ENCODE assay signal across 1 cellular context in genomic region chr2:218395826-218396687, GRCh38.
TF ChIP-seq lines count a peak whose summit lies in the region.

No MANE protein-coding gene starts in this region.

TF ChIP-seq in HepG2, 621 proteins besides CTCF, POLR2A, EP300 and RAD21 (continued from another document and continues in another):
- TF ChIP-seq, protein P1, sequence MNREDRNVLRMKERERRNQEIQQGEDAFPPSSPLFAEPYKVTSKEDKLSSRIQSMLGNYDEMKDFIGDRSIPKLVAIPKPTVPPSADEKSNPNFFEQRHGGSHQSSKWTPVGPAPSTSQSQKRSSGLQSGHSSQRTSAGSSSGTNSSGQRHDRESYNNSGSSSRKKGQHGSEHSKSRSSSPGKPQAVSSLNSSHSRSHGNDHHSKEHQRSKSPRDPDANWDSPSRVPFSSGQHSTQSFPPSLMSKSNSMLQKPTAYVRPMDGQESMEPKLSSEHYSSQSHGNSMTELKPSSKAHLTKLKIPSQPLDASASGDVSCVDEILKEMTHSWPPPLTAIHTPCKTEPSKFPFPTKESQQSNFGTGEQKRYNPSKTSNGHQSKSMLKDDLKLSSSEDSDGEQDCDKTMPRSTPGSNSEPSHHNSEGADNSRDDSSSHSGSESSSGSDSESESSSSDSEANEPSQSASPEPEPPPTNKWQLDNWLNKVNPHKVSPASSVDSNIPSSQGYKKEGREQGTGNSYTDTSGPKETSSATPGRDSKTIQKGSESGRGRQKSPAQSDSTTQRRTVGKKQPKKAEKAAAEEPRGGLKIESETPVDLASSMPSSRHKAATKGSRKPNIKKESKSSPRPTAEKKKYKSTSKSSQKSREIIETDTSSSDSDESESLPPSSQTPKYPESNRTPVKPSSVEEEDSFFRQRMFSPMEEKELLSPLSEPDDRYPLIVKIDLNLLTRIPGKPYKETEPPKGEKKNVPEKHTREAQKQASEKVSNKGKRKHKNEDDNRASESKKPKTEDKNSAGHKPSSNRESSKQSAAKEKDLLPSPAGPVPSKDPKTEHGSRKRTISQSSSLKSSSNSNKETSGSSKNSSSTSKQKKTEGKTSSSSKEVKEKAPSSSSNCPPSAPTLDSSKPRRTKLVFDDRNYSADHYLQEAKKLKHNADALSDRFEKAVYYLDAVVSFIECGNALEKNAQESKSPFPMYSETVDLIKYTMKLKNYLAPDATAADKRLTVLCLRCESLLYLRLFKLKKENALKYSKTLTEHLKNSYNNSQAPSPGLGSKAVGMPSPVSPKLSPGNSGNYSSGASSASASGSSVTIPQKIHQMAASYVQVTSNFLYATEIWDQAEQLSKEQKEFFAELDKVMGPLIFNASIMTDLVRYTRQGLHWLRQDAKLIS (CRISPR knock-in tag; IDR thresholded peaks at IDR 0.05) = no peak
- TF ChIP-seq ZNF605 (CRISPR knock-in tag; IDR thresholded peaks at IDR 0.05) (peak; percentile 93), SATB2 (CRISPR knock-in tag; IDR thresholded peaks at IDR 0.05) (peak; percentile 88; the same call in 1 of the 2 replicates), TRIM24 (CRISPR knock-in tag; IDR thresholded peaks at IDR 0.05) (no peak), ZNF713 (CRISPR knock-in tag; IDR thresholded peaks at IDR 0.05) (no peak), ZNF768 (CRISPR knock-in tag; IDR thresholded peaks at IDR 0.05) (peak; percentile 53), JARID2 (CRISPR knock-in tag; IDR thresholded peaks at IDR 0.05; ENCODE audit: insufficient replicate concordance) (no peak), HMG20A (CRISPR knock-in tag; IDR thresholded peaks at IDR 0.05; ENCODE audit: borderline replicate concordance) (peak; percentile 63; the same call in 1 of the 2 replicates), POLR2G (IDR thresholded peaks at IDR 0.05; ENCODE audit: low read depth, low read length) (peak; percentile 83), GATAD1 (CRISPR knock-in tag; IDR thresholded peaks at IDR 0.05) (peak; percentile 83), RBAK (CRISPR knock-in tag; IDR thresholded peaks at IDR 0.05) (peak; percentile 63), CHD2 (IDR thresholded peaks at IDR 0.05; ENCODE audit: low read depth, low read length) (0 out of 2 replicates have a peak, but pooled peaks have one; percentile 23), PAX8 (CRISPR knock-in tag; IDR thresholded peaks at IDR 0.05; ENCODE audit: borderline replicate concordance) (peak; percentile 53; the same call in 1 of the 2 replicates), ZNF563 (CRISPR knock-in tag; IDR thresholded peaks at IDR 0.05) (peak; percentile 76), ZNF251 (CRISPR knock-in tag; IDR thresholded peaks at IDR 0.05) (no peak), ARNT2 (CRISPR knock-in tag; IDR thresholded peaks at IDR 0.05; ENCODE audit: low read depth) (no peak; the same call in 1 of the 2 replicates), GABPA (IDR thresholded peaks at IDR 0.05; ENCODE audit: low read depth, low read length) (no peak), GABPA (CRISPR knock-in tag; IDR thresholded peaks at IDR 0.05; ENCODE audit: low read depth) (peak; percentile 81), TERF1 (CRISPR knock-in tag; IDR thresholded peaks at IDR 0.05) (no peak), NRL (CRISPR knock-in tag; IDR thresholded peaks at IDR 0.05; ENCODE audit: borderline replicate concordance) (peak; percentile 82), EEA1 (CRISPR knock-in tag; IDR thresholded peaks at IDR 0.05; ENCODE audit: borderline replicate concordance) (peak; percentile 72; the same call in 1 of the 2 replicates), ZNF724P (CRISPR knock-in tag; IDR thresholded peaks at IDR 0.05; ENCODE audit: borderline replicate concordance) (no peak), ZNF207 (IDR thresholded peaks at IDR 0.05; ENCODE audit: borderline replicate concordance) (no peak), TFE3 (CRISPR knock-in tag; IDR thresholded peaks at IDR 0.05) (peak; percentile 59; the same call in 1 of the 2 replicates), MED8 (CRISPR knock-in tag; IDR thresholded peaks at IDR 0.05; ENCODE audit: insufficient replicate concordance) (peak; percentile 92), TAF15 (IDR thresholded peaks at IDR 0.05; ENCODE audit: low read depth, low read length, poor library complexity, severe bottlenecking) (peak; percentile 93), DZIP1 (CRISPR knock-in tag; IDR thresholded peaks at IDR 0.05) (peak; percentile 84; the same call in 1 of the 2 replicates)
- TF ChIP-seq, protein P2, sequence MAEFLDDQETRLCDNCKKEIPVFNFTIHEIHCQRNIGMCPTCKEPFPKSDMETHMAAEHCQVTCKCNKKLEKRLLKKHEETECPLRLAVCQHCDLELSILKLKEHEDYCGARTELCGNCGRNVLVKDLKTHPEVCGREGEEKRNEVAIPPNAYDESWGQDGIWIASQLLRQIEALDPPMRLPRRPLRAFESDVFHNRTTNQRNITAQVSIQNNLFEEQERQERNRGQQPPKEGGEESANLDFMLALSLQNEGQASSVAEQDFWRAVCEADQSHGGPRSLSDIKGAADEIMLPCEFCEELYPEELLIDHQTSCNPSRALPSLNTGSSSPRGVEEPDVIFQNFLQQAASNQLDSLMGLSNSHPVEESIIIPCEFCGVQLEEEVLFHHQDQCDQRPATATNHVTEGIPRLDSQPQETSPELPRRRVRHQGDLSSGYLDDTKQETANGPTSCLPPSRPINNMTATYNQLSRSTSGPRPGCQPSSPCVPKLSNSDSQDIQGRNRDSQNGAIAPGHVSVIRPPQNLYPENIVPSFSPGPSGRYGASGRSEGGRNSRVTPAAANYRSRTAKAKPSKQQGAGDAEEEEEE (CRISPR knock-in tag; IDR thresholded peaks at IDR 0.05; ENCODE audit: borderline replicate concordance) = peak; percentile 99; the same call in 1 of the 2 replicates
- TF ChIP-seq, protein P3, sequence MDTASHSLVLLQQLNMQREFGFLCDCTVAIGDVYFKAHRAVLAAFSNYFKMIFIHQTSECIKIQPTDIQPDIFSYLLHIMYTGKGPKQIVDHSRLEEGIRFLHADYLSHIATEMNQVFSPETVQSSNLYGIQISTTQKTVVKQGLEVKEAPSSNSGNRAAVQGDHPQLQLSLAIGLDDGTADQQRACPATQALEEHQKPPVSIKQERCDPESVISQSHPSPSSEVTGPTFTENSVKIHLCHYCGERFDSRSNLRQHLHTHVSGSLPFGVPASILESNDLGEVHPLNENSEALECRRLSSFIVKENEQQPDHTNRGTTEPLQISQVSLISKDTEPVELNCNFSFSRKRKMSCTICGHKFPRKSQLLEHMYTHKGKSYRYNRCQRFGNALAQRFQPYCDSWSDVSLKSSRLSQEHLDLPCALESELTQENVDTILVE (CRISPR knock-in tag; IDR thresholded peaks at IDR 0.05) = peak; percentile 93
- TF ChIP-seq, protein P4, sequence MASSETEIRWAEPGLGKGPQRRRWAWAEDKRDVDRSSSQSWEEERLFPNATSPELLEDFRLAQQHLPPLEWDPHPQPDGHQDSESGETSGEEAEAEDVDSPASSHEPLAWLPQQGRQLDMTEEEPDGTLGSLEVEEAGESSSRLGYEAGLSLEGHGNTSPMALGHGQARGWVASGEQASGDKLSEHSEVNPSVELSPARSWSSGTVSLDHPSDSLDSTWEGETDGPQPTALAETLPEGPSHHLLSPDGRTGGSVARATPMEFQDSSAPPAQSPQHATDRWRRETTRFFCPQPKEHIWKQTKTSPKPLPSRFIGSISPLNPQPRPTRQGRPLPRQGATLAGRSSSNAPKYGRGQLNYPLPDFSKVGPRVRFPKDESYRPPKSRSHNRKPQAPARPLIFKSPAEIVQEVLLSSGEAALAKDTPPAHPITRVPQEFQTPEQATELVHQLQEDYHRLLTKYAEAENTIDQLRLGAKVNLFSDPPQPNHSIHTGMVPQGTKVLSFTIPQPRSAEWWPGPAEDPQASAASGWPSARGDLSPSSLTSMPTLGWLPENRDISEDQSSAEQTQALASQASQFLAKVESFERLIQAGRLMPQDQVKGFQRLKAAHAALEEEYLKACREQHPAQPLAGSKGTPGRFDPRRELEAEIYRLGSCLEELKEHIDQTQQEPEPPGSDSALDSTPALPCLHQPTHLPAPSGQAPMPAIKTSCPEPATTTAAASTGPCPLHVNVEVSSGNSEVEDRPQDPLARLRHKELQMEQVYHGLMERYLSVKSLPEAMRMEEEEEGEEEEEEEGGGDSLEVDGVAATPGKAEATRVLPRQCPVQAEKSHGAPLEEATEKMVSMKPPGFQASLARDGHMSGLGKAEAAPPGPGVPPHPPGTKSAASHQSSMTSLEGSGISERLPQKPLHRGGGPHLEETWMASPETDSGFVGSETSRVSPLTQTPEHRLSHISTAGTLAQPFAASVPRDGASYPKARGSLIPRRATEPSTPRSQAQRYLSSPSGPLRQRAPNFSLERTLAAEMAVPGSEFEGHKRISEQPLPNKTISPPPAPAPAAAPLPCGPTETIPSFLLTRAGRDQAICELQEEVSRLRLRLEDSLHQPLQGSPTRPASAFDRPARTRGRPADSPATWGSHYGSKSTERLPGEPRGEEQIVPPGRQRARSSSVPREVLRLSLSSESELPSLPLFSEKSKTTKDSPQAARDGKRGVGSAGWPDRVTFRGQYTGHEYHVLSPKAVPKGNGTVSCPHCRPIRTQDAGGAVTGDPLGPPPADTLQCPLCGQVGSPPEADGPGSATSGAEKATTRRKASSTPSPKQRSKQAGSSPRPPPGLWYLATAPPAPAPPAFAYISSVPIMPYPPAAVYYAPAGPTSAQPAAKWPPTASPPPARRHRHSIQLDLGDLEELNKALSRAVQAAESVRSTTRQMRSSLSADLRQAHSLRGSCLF (CRISPR knock-in tag; IDR thresholded peaks at IDR 0.05; ENCODE audit: borderline replicate concordance) = no peak
- TF ChIP-seq, protein P5, sequence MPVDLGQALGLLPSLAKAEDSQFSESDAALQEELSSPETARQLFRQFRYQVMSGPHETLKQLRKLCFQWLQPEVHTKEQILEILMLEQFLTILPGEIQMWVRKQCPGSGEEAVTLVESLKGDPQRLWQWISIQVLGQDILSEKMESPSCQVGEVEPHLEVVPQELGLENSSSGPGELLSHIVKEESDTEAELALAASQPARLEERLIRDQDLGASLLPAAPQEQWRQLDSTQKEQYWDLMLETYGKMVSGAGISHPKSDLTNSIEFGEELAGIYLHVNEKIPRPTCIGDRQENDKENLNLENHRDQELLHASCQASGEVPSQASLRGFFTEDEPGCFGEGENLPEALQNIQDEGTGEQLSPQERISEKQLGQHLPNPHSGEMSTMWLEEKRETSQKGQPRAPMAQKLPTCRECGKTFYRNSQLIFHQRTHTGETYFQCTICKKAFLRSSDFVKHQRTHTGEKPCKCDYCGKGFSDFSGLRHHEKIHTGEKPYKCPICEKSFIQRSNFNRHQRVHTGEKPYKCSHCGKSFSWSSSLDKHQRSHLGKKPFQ (CRISPR knock-in tag; IDR thresholded peaks at IDR 0.05; ENCODE audit: insufficient replicate concordance) = peak; percentile 91
